Comparison of ENCODE assay signal across 9 cellular contexts in genomic region chr5:150263801-150264621, GRCh38. TPM values are rescaled to one million over a fixed set of nuclear protein-coding genes. Genes with fewer than 3 reads are reported as not detected.
DNase-seq lines count a peak whose midpoint lies in the region; ATAC-seq and TF ChIP-seq lines count a peak whose summit lies in the region.
"Had no signal": no experiment of that assay in that cellular context is flagged by ENCODE, and none has a peak within 500 bp of the region (broad histone marks: within the 10 kb centered on the region; RNA-seq: fewer than 3 reads in every experiment).

No MANE protein-coding gene starts in this region.

- H3K9me3 ChIP-seq in WERI-Rb-1 (ENCODE audit: severe bottlenecking) (no peaks in the 10 kb centered on the region), right cardiac atrium (ENCODE audit: control insufficient read depth, low read length) (no peaks in the 10 kb centered on the region)

- H3K4me3 Mint-ChIP-seq in activated CD8-positive, alpha-beta memory T cell treated with anti-CD3 and anti-CD28 coated beads, Interleukin-2, amount 10 ng/mL, durations not matched to agents 7 days and 5 days, result no peak overlapping the region

- H3K4me3 ChIP-seq in WERI-Rb-1 (ENCODE audit: low read depth, low read length) (no peak overlapping the region), right cardiac atrium (ENCODE audit: low read length) (no peak overlapping the region)

- no peaks in the 10 kb centered on the region for H3K9me3 Mint-ChIP-seq in activated CD8-positive, alpha-beta memory T cell treated with anti-CD3 and anti-CD28 coated beads, Interleukin-2, amount 10 ng/mL, durations not matched to agents 7 days and 5 days (ENCODE audit: low read depth)

- H3K27ac Mint-ChIP-seq in activated CD8-positive, alpha-beta memory T cell treated with anti-CD3 and anti-CD28 coated beads, Interleukin-2, amount 10 ng/mL, durations not matched to agents 7 days and 5 days, result no peak overlapping the region

- peaks cover 2% of the 10 kb centered on the region for H3K4me1 ChIP-seq in right cardiac atrium (ENCODE audit: control insufficient read depth, insufficient read depth, low read length)

- peaks cover 4% of the 10 kb centered on the region for H3K27me3 Mint-ChIP-seq in activated CD8-positive, alpha-beta memory T cell treated with anti-CD3 and anti-CD28 coated beads, Interleukin-2, amount 10 ng/mL, durations not matched to agents 7 days and 5 days

- DNase-seq in activated CD8-positive, alpha-beta memory T cell treated with anti-CD3 and anti-CD28 coated beads, Interleukin-2, amount 10 ng/mL, durations not matched to agents 7 days and 5 days, result no peak
- no peak for DNase-seq in activated CD8-positive, alpha-beta memory T cell treated with anti-CD3 and anti-CD28 coated beads for 24 hours
- DNase-seq in WERI-Rb-1 (peak; percentile 46), right cardiac atrium (peak in 2 of 3 donors; percentile 34 to 50), ureter (ENCODE audit: low spot score) (peak; percentile 58), activated gamma-delta T cell (lab: John Stamatoyannopoulos, UW) (no peak)
- DNase-seq: DND-41 had no signal

- H3K36me3 ChIP-seq in WERI-Rb-1, result no peaks in the 10 kb centered on the region

- WGBS in right cardiac atrium, result 53% methylated on average over 11 of the region's 11 CpGs

- CTCF ChIA-PET in activated CD8-positive, alpha-beta memory T cell treated with anti-CD3 and anti-CD28 coated beads, Interleukin-2, amount 10 ng/mL, durations not matched to agents 7 days and 5 days (lab: Charles Lee), result interaction anchor here (1.9 kb wide), 1 partner anchor 88 kb away, joined by 5 read pairs; no protein-coding TSS in a partner anchor

- no peaks in the 10 kb centered on the region for H3K4me1 Mint-ChIP-seq in activated CD8-positive, alpha-beta memory T cell treated with anti-CD3 and anti-CD28 coated beads, Interleukin-2, amount 10 ng/mL, durations not matched to agents 7 days and 5 days

- H3K27me3 ChIP-seq in WERI-Rb-1 (ENCODE audit: insufficient read depth, low read depth, severe bottlenecking) (no peaks in the 10 kb centered on the region), right cardiac atrium (ENCODE audit: control insufficient read depth, insufficient read depth) (no peaks in the 10 kb centered on the region)

- no peaks in the 10 kb centered on the region for H3K36me3 Mint-ChIP-seq in activated CD8-positive, alpha-beta memory T cell treated with anti-CD3 and anti-CD28 coated beads, Interleukin-2, amount 10 ng/mL, durations not matched to agents 7 days and 5 days

- TF ChIP-seq CTCF in WERI-Rb-1 (IDR thresholded peaks at IDR 0.05; ENCODE audit: low read depth, low read length), result no peak

- H3K27ac ChIP-seq in WERI-Rb-1 (no peak overlapping the region), right cardiac atrium (ENCODE audit: low read length) (no peak overlapping the region)

- intact Hi-C loops in right cardiac atrium (cut with DNase I), result no loop called here

- peak; percentile 33 for ATAC-seq in activated CD8-positive, alpha-beta memory T cell treated with anti-CD3 and anti-CD28 coated beads, Interleukin-2, amount 10 ng/mL, durations not matched to agents 7 days and 5 days
- ATAC-seq in right cardiac atrium (peak; percentile 34 to 46), HG03457 (IDR thresholded peaks at IDR 0.05; ENCODE audit: unreplicated experiment) (no peak), GM21423 (IDR thresholded peaks at IDR 0.05; ENCODE audit: unreplicated experiment) (no peak)

RNA-seq across cellular contexts. Expression of gene CAMK2A, which starts 25.6 kb away (rescaled TPM):
- total RNA-seq in activated CD8-positive, alpha-beta memory T cell treated with anti-CD3 and anti-CD28 coated beads, Interleukin-2, amount 10 ng/mL, durations not matched to agents 7 days and 5 days, result not detected
- total RNA-seq in right cardiac atrium (10 to 100 TPM in 3 of 4 donors, 1 to 10 TPM in 1; 8.0 to 18.4 (median 14.8) TPM), ureter (1.4 TPM)
- 15.4 TPM for polyA plus RNA-seq in right cardiac atrium

RNA-seq across cellular contexts. Expression of gene ARSI, which starts 38.7 kb away (rescaled TPM):
- total RNA-seq in activated CD8-positive, alpha-beta memory T cell treated with anti-CD3 and anti-CD28 coated beads, Interleukin-2, amount 10 ng/mL, durations not matched to agents 7 days and 5 days, result not detected
- total RNA-seq in right cardiac atrium (1 to 10 TPM in 1 of 4 donors, under 1 TPM in 3; 0.49 to 1.1 (median 0.66) TPM), ureter (0.65 TPM)
- 0.25 TPM for polyA plus RNA-seq in right cardiac atrium

Comparison
In these comparisons a context has a peak if more than half of its experiments do, and no peak if none do; other contexts are left out.
1. ATAC-seq: peak in activated CD8-positive, alpha-beta memory T cell treated with anti-CD3 and anti-CD28 coated beads, Interleukin-2, amount 10 ng/mL, durations not matched to agents 7 days and 5 days (single experiment) and right cardiac atrium (2 of 2); none in HG03457 (single experiment) and GM21423 (single experiment).
2. DNase-seq: peak in WERI-Rb-1 (single experiment), right cardiac atrium (2 of 3) and ureter (single experiment); none in activated CD8-positive, alpha-beta memory T cell treated with anti-CD3 and anti-CD28 coated beads, Interleukin-2, amount 10 ng/mL, durations not matched to agents 7 days and 5 days (single experiment), activated CD8-positive, alpha-beta memory T cell treated with anti-CD3 and anti-CD28 coated beads for 24 hours (single experiment) and activated gamma-delta T cell (single experiment).